In genomic region chr4:111678908-111679307, GRCh38 we compare ENCODE assay signal across 20 cellular contexts.
"Had no signal": no experiment of that assay in that cellular context is flagged by ENCODE, and none has a peak within 500 bp of the region (broad histone marks: within the 10 kb centered on the region; RNA-seq: fewer than 3 reads in every experiment).

No MANE protein-coding gene starts in this region.

- H3K27ac ChIP-seq: brain microvascular endothelial cell, KMS-11, SJSA1 had no signal

- H3K9ac ChIP-seq: KMS-11 had no signal

- H3K36me3 ChIP-seq: brain microvascular endothelial cell, MG63, SJSA1 had no signal

- DNase-seq: activated CD4-positive, alpha-beta T cell treated with anti-CD3 and anti-CD28 coated beads for 4 hours; activated CD8-positive, alpha-beta memory T cell treated with anti-CD3 and anti-CD28 coated beads, Interleukin-2, amount 50 U/mL, for 4 hours; activated CD8-positive, alpha-beta T cell treated with anti-CD3 and anti-CD28 coated beads for 36 hours; activated naive CD4-positive, alpha-beta T cell treated with anti-CD3 and anti-CD28 coated beads, Interleukin-2, amount 50 U/mL, for 16 hours; activated naive CD8-positive, alpha-beta T cell treated with anti-CD3 and anti-CD28 coated beads, Interleukin-2, amount 10 ng/mL, durations not matched to agents 7 days and 5 days; activated T-cell treated with anti-CD3 and anti-CD28 coated beads, Interleukin-2, amount 50 U/mL, for 72 hours; aorta; brain microvascular endothelial cell; MG63; NCI-H1105; NCI-H1436; NCI-H1694 treated with DMSO at 0.1 percent for 48 hours; NCI-H2029 treated with DMSO at 0.1 percent for 48 hours; NCI-H345; NCI-H510A treated with DMSO at 0.1 percent for 48 hours; PC-3; SHP77 had no signal

- H3K9me3 ChIP-seq: MG63, SJSA1 had no signal

- H3K4me3 ChIP-seq: MG63, SJSA1 had no signal

- ATAC-seq: activated CD4-positive, CD25-positive, alpha-beta regulatory T cell treated with anti-CD3 and anti-CD28 coated beads, Interleukin-2, amount 50 U/mL, for 24 hours; activated CD8-positive, alpha-beta T cell treated with anti-CD3 and anti-CD28 coated beads for 36 hours; activated T-cell treated with anti-CD3 and anti-CD28 coated beads, Interleukin-2, amount 50 U/mL, for 72 hours; PC-3 had no signal

- H3K27me3 ChIP-seq: brain microvascular endothelial cell, MG63, SJSA1 had no signal
